ENCODE assay signal across 11 cellular contexts in the genomic region with DNA sequence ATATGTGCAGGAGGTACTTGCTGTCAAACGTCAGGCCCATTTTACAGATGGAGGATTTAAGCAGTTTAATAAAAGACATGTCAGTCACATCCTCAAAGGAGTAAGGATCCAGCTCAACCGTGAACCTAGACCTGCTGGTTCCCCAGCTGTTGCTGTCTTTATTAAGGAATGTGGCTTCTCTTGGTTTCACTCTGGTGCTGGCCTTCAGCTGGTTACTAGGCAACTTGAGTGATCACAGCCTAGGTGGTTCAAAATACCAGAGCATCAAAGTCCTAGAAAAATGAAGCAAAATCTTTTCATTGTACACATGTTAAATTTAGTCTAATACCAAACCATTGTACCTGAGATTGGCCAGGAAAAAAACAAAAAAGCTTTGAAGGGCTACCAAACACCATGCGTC. TPM values are rescaled to one million over a fixed set of nuclear protein-coding genes. Genes with fewer than 3 reads are reported as not detected.
DNase-seq lines count a peak whose midpoint lies in the region; ATAC-seq, FAIRE-seq and TF ChIP-seq lines count a peak whose summit lies in the region.
"Had no signal": no experiment of that assay in that cellular context is flagged by ENCODE, and none has a peak within 500 bp of the region (broad histone marks: within the 10 kb centered on the region; RNA-seq: fewer than 3 reads in every experiment).

No MANE protein-coding gene starts in this region.

- no peaks in the 10 kb centered on the region for H3K79me2 ChIP-seq in GM23248 (ENCODE audit: insufficient read depth)
- no peaks in the 10 kb centered on the region for H3K79me2 ChIP-seq in H9 (ENCODE audit: insufficient read depth, low read length)

- H3K27ac ChIP-seq in GM23248, result peak overlapping the region; percentile 21; the same call in 1 of the 2 replicates
- no peak overlapping the region for H3K27ac ChIP-seq in H9 (ENCODE audit: insufficient read length, low read depth, low read length)
- H3K27ac ChIP-seq: cardiac muscle cell, vagina had no signal

- H3T11ph ChIP-seq in H9 (ENCODE audit: low read length), result no peak overlapping the region

- no peak overlapping the region for H4K5ac ChIP-seq in H9 (ENCODE audit: insufficient read length, low read depth, low read length)

- H3K18ac ChIP-seq in H9 (ENCODE audit: insufficient read length, low read depth, low read length), result no peak overlapping the region

- no peak overlapping the region for H2BK12ac ChIP-seq in H9 (ENCODE audit: insufficient read length, low read depth, low read length)

- no peaks in the 10 kb centered on the region for H3K27me3 ChIP-seq in GM23248 (replicated peaks; ENCODE audit: insufficient read depth)
- H3K27me3 ChIP-seq in H9 (ENCODE audit: insufficient read depth, low read length), result no peaks in the 10 kb centered on the region
- H3K27me3 ChIP-seq: cardiac muscle cell, vagina had no signal

- no peaks in the 10 kb centered on the region for H3K9me3 Mint-ChIP-seq in activated CD8-positive, alpha-beta T cell treated with anti-CD3 and anti-CD28 coated beads for 36 hours
- H3K9me3 Mint-ChIP-seq in natural killer cell treated with Interleukin-12 subunit alpha and Interleukin-12 subunit beta and Interleukin-15 and Interleukin-18, amount 100 ng/mL, for 72 hours, result no peaks in the 10 kb centered on the region
- H3K9me3 Mint-ChIP-seq in H9, result peaks cover 22 to 43% of the 10 kb centered on the region in 2 experiments

- H3K23me2 ChIP-seq in H9 (ENCODE audit: insufficient read length, low read depth, low read length, poor library complexity, severe bottlenecking), result no peaks in the 10 kb centered on the region

- no peak overlapping the region for H2BK15ac ChIP-seq in H9 (ENCODE audit: low read depth, low read length)

- no peaks in the 10 kb centered on the region for H4K20me1 ChIP-seq in GM23248 (ENCODE audit: insufficient read depth)
- no peaks in the 10 kb centered on the region for H4K20me1 ChIP-seq in H9 (ENCODE audit: control insufficient read depth, insufficient read depth, insufficient read length)

- intact Hi-C loops in activated CD8-positive, alpha-beta T cell treated with anti-CD3 and anti-CD28 coated beads for 36 hours (cut with micrococcal nuclease), result no loop called here

- WGBS in GM23248 (ENCODE audit: low coverage in 1 of 2, low lambda C conversion rate in 2 of 2, missing lambda C conversion rate in 2 of 2), 2 experiments, result 28 to 34% methylated on average over 3 of the region's 3 CpGs
- WGBS in H9 (ENCODE audit: extremely low coverage, insufficient read length, low lambda C conversion rate), result no CpG with 5 or more reads among the region's 3 CpGs

- no peak overlapping the region for H2BK120ac ChIP-seq in H9 (ENCODE audit: low read depth, low read length, poor library complexity, severe bottlenecking)

- ATAC-seq in GM18502 (IDR thresholded peaks at IDR 0.05; ENCODE audit: poor library complexity, unreplicated experiment), result peak; percentile 55
- ATAC-seq in activated CD8-positive, alpha-beta T cell treated with anti-CD3 and anti-CD28 coated beads for 36 hours, result peak; percentile 20
- no peak for ATAC-seq in natural killer cell treated with Interleukin-12 subunit alpha and Interleukin-12 subunit beta and Interleukin-15 and Interleukin-18, amount 100 ng/mL, for 72 hours

- H3K4me2 ChIP-seq in GM23248 (ENCODE audit: unreplicated experiment) (peak overlapping the region; percentile 68), H9 (ENCODE audit: insufficient read depth, insufficient read length, low read length) (no peak overlapping the region)

- no peak for FAIRE-seq in urothelium cell line (lab: Jason Lieb, UNC)

- peaks cover 11% of the 10 kb centered on the region for H3K4me1 Mint-ChIP-seq in activated CD8-positive, alpha-beta T cell treated with anti-CD3 and anti-CD28 coated beads for 36 hours (ENCODE audit: low read depth)
- H3K4me1 Mint-ChIP-seq in natural killer cell treated with Interleukin-12 subunit alpha and Interleukin-12 subunit beta and Interleukin-15 and Interleukin-18, amount 100 ng/mL, for 72 hours (ENCODE audit: low read depth in 2 of 2), result peaks cover 12 to 21% of the 10 kb centered on the region in 2 donors
- no peaks in the 10 kb centered on the region for H3K4me1 Mint-ChIP-seq in H9
- H3K4me1 Mint-ChIP-seq: neural crest cell had no signal

- no peak overlapping the region for H4K8ac ChIP-seq in H9 (replicated peaks; ENCODE audit: insufficient read length, low read depth, low read length)

- H3K4me3 Mint-ChIP-seq in activated CD8-positive, alpha-beta T cell treated with anti-CD3 and anti-CD28 coated beads for 36 hours, result peak overlapping the region; percentile 75
- H3K4me3 Mint-ChIP-seq in natural killer cell treated with Interleukin-12 subunit alpha and Interleukin-12 subunit beta and Interleukin-15 and Interleukin-18, amount 100 ng/mL, for 72 hours, result peak overlapping the region; percentile 82
- no peak overlapping the region for H3K4me3 Mint-ChIP-seq in H9
- H3K4me3 Mint-ChIP-seq: neural crest cell had no signal

- no peak overlapping the region for H2BK20ac ChIP-seq in H9 (ENCODE audit: low read depth, low read length, poor library complexity, severe bottlenecking)

- H3K23ac ChIP-seq in H9 (ENCODE audit: insufficient read length, low read depth, low read length), result no peak overlapping the region

- CTCF ChIA-PET in activated CD8-positive, alpha-beta T cell treated with anti-CD3 and anti-CD28 coated beads for 36 hours (lab: Charles Lee), result interaction anchor here (1.5 to 1.9 kb wide), 2 partner anchors 19 to 32 kb away, joined by 5 to 8 read pairs; a partner anchor contains a TSS

- no peak overlapping the region for H3K56ac ChIP-seq in H9 (ENCODE audit: insufficient read length, low read depth, low read length)

- no peak for DNase-seq in GM23248
- DNase-seq in activated CD8-positive, alpha-beta T cell treated with anti-CD3 and anti-CD28 coated beads for 36 hours, result no peak
- no peak for DNase-seq in natural killer cell treated with Interleukin-12 subunit alpha and Interleukin-12 subunit beta and Interleukin-15 and Interleukin-18, amount 100 ng/mL, for 72 hours (ENCODE audit: low spot score)
- DNase-seq in H9, result no peak
- no peak for DNase-seq in urothelium cell line (ENCODE audit: low spot score)
- DNase-seq in GM19238 (ENCODE audit: insufficient read length, low spot score), result no peak
- no peak for DNase-seq in inferior parietal cortex (ENCODE audit: extremely low spot score)

- H3K4ac ChIP-seq in H9 (ENCODE audit: low read depth, low read length), result no peak overlapping the region

- peak overlapping the region; percentile 93 for H3K27ac Mint-ChIP-seq in activated CD8-positive, alpha-beta T cell treated with anti-CD3 and anti-CD28 coated beads for 36 hours
- peak overlapping the region; percentile 69 to 86 for H3K27ac Mint-ChIP-seq in natural killer cell treated with Interleukin-12 subunit alpha and Interleukin-12 subunit beta and Interleukin-15 and Interleukin-18, amount 100 ng/mL, for 72 hours
- H3K27ac Mint-ChIP-seq in H9, result no peak overlapping the region

- H2BK5ac ChIP-seq in H9 (ENCODE audit: insufficient read length, low read length), result no peak overlapping the region

- POLR2A ChIA-PET in activated CD8-positive, alpha-beta T cell treated with anti-CD3 and anti-CD28 coated beads for 36 hours (lab: Charles Lee), result no interaction called here

- H3K4me3 ChIP-seq in GM23248, result peak overlapping the region; percentile 64
- H3K4me3 ChIP-seq: cardiac muscle cell had no signal

- no peaks in the 10 kb centered on the region for H3K36me3 Mint-ChIP-seq in activated CD8-positive, alpha-beta T cell treated with anti-CD3 and anti-CD28 coated beads for 36 hours (ENCODE audit: low read depth)
- H3K36me3 Mint-ChIP-seq in natural killer cell treated with Interleukin-12 subunit alpha and Interleukin-12 subunit beta and Interleukin-15 and Interleukin-18, amount 100 ng/mL, for 72 hours, result no peaks in the 10 kb centered on the region
- peaks cover 0 to 3% (median 0%) of the 10 kb centered on the region in 3 experiments; a peak in 1 of 7 replicates for H3K36me3 Mint-ChIP-seq in H9 (ENCODE audit: insufficient read depth in 1 of 3, low read depth in 3 of 3)

- no peaks in the 10 kb centered on the region for H3K27me3 Mint-ChIP-seq in activated CD8-positive, alpha-beta T cell treated with anti-CD3 and anti-CD28 coated beads for 36 hours
- H3K27me3 Mint-ChIP-seq in natural killer cell treated with Interleukin-12 subunit alpha and Interleukin-12 subunit beta and Interleukin-15 and Interleukin-18, amount 100 ng/mL, for 72 hours, result peaks cover 2 to 6% of the 10 kb centered on the region in 2 donors
- no peaks in the 10 kb centered on the region for H3K27me3 Mint-ChIP-seq in H9 (ENCODE audit: low read depth)

- no peaks in the 10 kb centered on the region for H3K9me2 ChIP-seq in GM23248 (ENCODE audit: insufficient read depth)

- H4K91ac ChIP-seq in H9 (ENCODE audit: insufficient read length, low read depth, low read length), result no peak overlapping the region

- H2AK5ac ChIP-seq in H9 (ENCODE audit: insufficient read length, low read length), result no peak overlapping the region

- no peak overlapping the region for H3K14ac ChIP-seq in H9 (ENCODE audit: insufficient read depth, low read length)

- H3K4me1 ChIP-seq in GM23248 (ENCODE audit: insufficient read depth) (no peaks in the 10 kb centered on the region), H9 (ENCODE audit: insufficient read depth, low read length) (no peaks in the 10 kb centered on the region)
- H3K4me1 ChIP-seq: vagina had no signal

- H3K79me1 ChIP-seq in H9 (ENCODE audit: insufficient read depth, low read depth, low read length, poor library complexity, severe bottlenecking), result no peaks in the 10 kb centered on the region

- H3K9me3 ChIP-seq in GM23248 (ENCODE audit: low read depth) (no peaks in the 10 kb centered on the region), H9 (ENCODE audit: control insufficient read depth, low read depth, low read length) (no peaks in the 10 kb centered on the region)
- H3K9me3 ChIP-seq: vagina had no signal

- H2AFZ ChIP-seq in GM23248 (peak overlapping the region; percentile 92), H9 (ENCODE audit: low read length) (no peak overlapping the region)

- no peaks in the 10 kb centered on the region for H3K36me3 ChIP-seq in GM23248 (ENCODE audit: low read depth)
- H3K36me3 ChIP-seq: cardiac muscle cell, vagina had no signal

- H3K9ac ChIP-seq in GM23248, result peak overlapping the region; percentile 60
- H3K9ac ChIP-seq in H9 (ENCODE audit: extremely low read depth, insufficient read length, low read length), result no peak overlapping the region

- in situ Hi-C loops in GM23248 (cut with MboI), result no loop called here

- no peak for TF ChIP-seq CTCF in activated CD8-positive, alpha-beta T cell treated with anti-CD3 and anti-CD28 coated beads for 36 hours (IDR thresholded peaks at IDR 0.05)
- TF ChIP-seq CTCF in H9 (conservative IDR thresholded peaks at IDR 0.05), result no peak

- H3F3A ChIP-seq in GM23248 (ENCODE audit: insufficient read depth), result no peaks in the 10 kb centered on the region

RNA-seq across cellular contexts. Expression of a gene that starts 32.7 kb away (rescaled TPM):
- 0.22 TPM in 1 of 2 replicates, not detected in the other for total RNA-seq in GM23248 (2014; rRNA removed; shearing (Covaris generic))
- polyA plus RNA-seq in GM23248 (2016; fragmentation: Nextera tagmentation; extraction: Ambion mirVana), result not detected in 2 replicates
- not detected for total RNA-seq in activated CD8-positive, alpha-beta T cell treated with anti-CD3 and anti-CD28 coated beads for 36 hours
- total RNA-seq in natural killer cell treated with Interleukin-12 subunit alpha and Interleukin-12 subunit beta and Interleukin-15 and Interleukin-18, amount 100 ng/mL, for 72 hours, result not detected
- not detected in 2 replicates for total RNA-seq in H9 (2021)
- total RNA-seq: vagina had no signal

Comparison
In these comparisons a context has a peak if more than half of its experiments do, and no peak if none do; other contexts are left out.
1. ATAC-seq: peak in GM18502 (single experiment) and activated CD8-positive, alpha-beta T cell treated with anti-CD3 and anti-CD28 coated beads for 36 hours (single experiment); none in natural killer cell treated with Interleukin-12 subunit alpha and Interleukin-12 subunit beta and Interleukin-15 and Interleukin-18, amount 100 ng/mL, for 72 hours (0 of 2).
2. H3K27ac Mint-ChIP-seq: peak in activated CD8-positive, alpha-beta T cell treated with anti-CD3 and anti-CD28 coated beads for 36 hours (single experiment) and natural killer cell treated with Interleukin-12 subunit alpha and Interleukin-12 subunit beta and Interleukin-15 and Interleukin-18, amount 100 ng/mL, for 72 hours (2 of 2); none in H9 (0 of 3).
3. H3K4me3 Mint-ChIP-seq: peak in activated CD8-positive, alpha-beta T cell treated with anti-CD3 and anti-CD28 coated beads for 36 hours (single experiment) and natural killer cell treated with Interleukin-12 subunit alpha and Interleukin-12 subunit beta and Interleukin-15 and Interleukin-18, amount 100 ng/mL, for 72 hours (single experiment); none in H9 (0 of 2).